Comparison of ENCODE assay signal across 9 cellular contexts in the genomic region with DNA sequence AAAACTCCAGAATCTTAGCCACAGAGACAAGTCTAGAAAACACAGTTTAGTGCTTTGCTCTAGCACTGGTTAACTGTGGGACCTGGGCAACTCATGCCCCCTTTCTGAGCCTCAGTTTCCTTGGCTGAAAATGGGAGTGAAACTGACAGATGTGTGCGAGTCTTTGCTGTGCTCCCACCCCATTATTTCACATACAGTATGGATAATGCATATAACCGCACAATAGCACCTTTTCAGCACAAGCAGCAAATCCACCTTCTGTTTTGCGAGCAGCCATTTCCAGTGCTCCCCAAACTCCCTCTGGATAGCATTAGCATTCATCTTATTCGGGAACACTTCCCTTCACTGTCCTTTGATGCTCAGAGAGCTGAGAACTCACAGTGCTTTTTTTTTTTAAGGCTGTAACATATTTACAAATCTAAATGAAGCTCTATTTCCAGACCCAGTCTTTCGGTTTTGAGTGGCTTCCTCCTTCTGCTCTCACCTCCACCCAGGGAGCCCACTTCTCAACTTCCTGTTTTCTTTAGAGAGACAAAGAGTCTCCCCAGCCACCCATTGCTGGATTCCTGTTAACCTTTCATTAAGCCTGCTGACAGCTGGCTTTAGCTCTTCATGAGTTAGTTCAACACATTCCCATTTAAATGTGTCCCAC. TPM values are rescaled to one million over a fixed set of nuclear protein-coding genes. Genes with fewer than 3 reads are reported as not detected.
DNase-seq lines count a peak whose midpoint lies in the region; ATAC-seq and TF ChIP-seq lines count a peak whose summit lies in the region.
"Had no signal": no experiment of that assay in that cellular context is flagged by ENCODE, and none has a peak within 500 bp of the region (broad histone marks: within the 10 kb centered on the region; RNA-seq: fewer than 3 reads in every experiment).

No MANE protein-coding gene starts in this region.

- POLR2A ChIA-PET in OCI-LY7 (lab: Charles Lee): interaction anchor here (0.5 to 11.8 kb wide), 20 partner anchors 10 to 816 kb away, joined by 3 to 271 read pairs (median 5); partner anchors contain the start of gene MED7

- intact Hi-C loops in OCI-LY7 (cut with micrococcal nuclease; ENCODE audit: unreplicated experiment): loop anchor here (1.0 to 2.0 kb wide), 3 partner anchors 18 to 31 kb away; no protein-coding TSS in a partner anchor
- intact Hi-C loops in Right ventricle myocardium superior (cut with DNase I): no loop called here

- no peaks in the 10 kb centered on the region for H3K9me2 ChIP-seq in OCI-LY7 (ENCODE audit: insufficient read depth, low read length)

- H3K79me2 ChIP-seq in OCI-LY7 (ENCODE audit: insufficient read depth, low read depth, low read length): no peaks in the 10 kb centered on the region
- no peaks in the 10 kb centered on the region for H3K79me2 ChIP-seq in trophoblast cell (ENCODE audit: control insufficient read depth, insufficient read depth, low read length, poor library complexity)

- H3K9me3 ChIP-seq in OCI-LY7 (ENCODE audit: low read length): no peaks in the 10 kb centered on the region; the same call in 1 of the 2 replicates
- no peaks in the 10 kb centered on the region for H3K9me3 ChIP-seq in mesenchymal stem cell (ENCODE audit: control insufficient read depth, low read length)
- no peaks in the 10 kb centered on the region for H3K9me3 ChIP-seq in trophoblast cell (ENCODE audit: insufficient read depth, low read depth, low read length)

- H2AFZ ChIP-seq in OCI-LY7 (ENCODE audit: low read length) (peak overlapping the region; percentile 45; the same call in 1 of the 2 replicates), mesenchymal stem cell (ENCODE audit: low read depth, low read length) (no peak overlapping the region), trophoblast cell (ENCODE audit: insufficient read depth, low read length, poor library complexity) (no peak overlapping the region)

- H3K4ac ChIP-seq in mesenchymal stem cell (ENCODE audit: low read depth in 1 of 2, low read length in 2 of 2) (no peak overlapping the region), trophoblast cell (ENCODE audit: low read depth, low read length) (no peak overlapping the region)

- H2BK120ac ChIP-seq in mesenchymal stem cell (ENCODE audit: low read depth, low read length): no peak overlapping the region
- H2BK120ac ChIP-seq in trophoblast cell (ENCODE audit: insufficient read depth, low read length, poor library complexity): no peak overlapping the region

- ATAC-seq in GM21390 (IDR thresholded peaks at IDR 0.05; ENCODE audit: unreplicated experiment) (peak; percentile 94), HG03558 (IDR thresholded peaks at IDR 0.05; ENCODE audit: extremely low read depth, unreplicated experiment) (peak; percentile 80), Right ventricle myocardium superior (ENCODE audit: poor library complexity) (no peak)

- H3K27me3 ChIP-seq in mesenchymal stem cell (ENCODE audit: control insufficient read depth in 1 of 2, insufficient read depth in 1 of 2, low read length in 2 of 2) (no peaks in the 10 kb centered on the region), trophoblast cell (ENCODE audit: insufficient read depth, low read length) (no peaks in the 10 kb centered on the region)

- H3K4me1 ChIP-seq in OCI-LY7 (ENCODE audit: insufficient read depth, low read length, poor library complexity, severe bottlenecking): peaks cover 95% of the 10 kb centered on the region
- H3K4me1 ChIP-seq in mesenchymal stem cell (ENCODE audit: control insufficient read depth, insufficient read depth, low read depth, low read length): peaks cover 4% of the 10 kb centered on the region
- H3K4me1 ChIP-seq in trophoblast cell (ENCODE audit: control insufficient read depth in 1 of 2, insufficient read depth in 2 of 2, low read length in 2 of 2): no peaks in the 10 kb centered on the region

- H3K4me3 ChIP-seq in GM12864 (ENCODE audit: low read depth, low read length) (peak overlapping the region; percentile 17; the same call in 1 of the 2 replicates), OCI-LY7 (ENCODE audit: low read depth, low read length, poor library complexity, severe bottlenecking) (peak overlapping the region; percentile 51), mesenchymal stem cell (ENCODE audit: insufficient read depth in 1 of 2, low read depth in 1 of 2, low read length in 2 of 2) (no peak overlapping the region), trophoblast cell (ENCODE audit: low read depth, low read length) (no peak overlapping the region)

- H3K23ac ChIP-seq in mesenchymal stem cell (ENCODE audit: low read length in 2 of 2): no peak overlapping the region
- H3K23ac ChIP-seq in trophoblast cell (ENCODE audit: low read length): no peak overlapping the region

- H3K27ac ChIP-seq in OCI-LY7 (ENCODE audit: low read depth, low read length, poor library complexity, severe bottlenecking): peak overlapping the region; percentile 95
- no peak overlapping the region for H3K27ac ChIP-seq in mesenchymal stem cell (ENCODE audit: low read length, poor library complexity, severe bottlenecking)
- no peak overlapping the region for H3K27ac ChIP-seq in trophoblast cell (ENCODE audit: low read depth, low read length)

- no peak overlapping the region for H4K12ac ChIP-seq in trophoblast cell (ENCODE audit: low read depth, low read length)

- H2AK5ac ChIP-seq in mesenchymal stem cell (ENCODE audit: low read length, severe bottlenecking) (peak overlapping the region; percentile 70), trophoblast cell (ENCODE audit: low read length) (no peak overlapping the region)

- H3K79me1 ChIP-seq in mesenchymal stem cell (replicated peaks; ENCODE audit: low read length, poor library complexity, severe bottlenecking): no peaks in the 10 kb centered on the region
- H3K79me1 ChIP-seq in trophoblast cell (ENCODE audit: low read length): no peaks in the 10 kb centered on the region

- H3K18ac ChIP-seq in mesenchymal stem cell (ENCODE audit: low read depth in 1 of 2, low read length in 2 of 2): no peak overlapping the region
- no peak overlapping the region for H3K18ac ChIP-seq in trophoblast cell (ENCODE audit: low read length)

- no peak overlapping the region for H2BK15ac ChIP-seq in mesenchymal stem cell (ENCODE audit: low read depth, poor library complexity, severe bottlenecking)

- 55% methylated on average over 5 of the region's 5 CpGs for WGBS in mesenchymal stem cell
- WGBS in trophoblast cell (ENCODE audit: extremely low coverage, insufficient coverage, insufficient read length): no CpG with 5 or more reads among the region's 5 CpGs

- no peak overlapping the region for H2BK5ac ChIP-seq in mesenchymal stem cell (ENCODE audit: low read depth, low read length, poor library complexity, severe bottlenecking)
- H2BK5ac ChIP-seq in trophoblast cell (ENCODE audit: low read depth, low read length, poor library complexity): no peak overlapping the region

- no peak overlapping the region for H4K91ac ChIP-seq in mesenchymal stem cell (ENCODE audit: low read length)
- no peak overlapping the region for H4K91ac ChIP-seq in trophoblast cell (ENCODE audit: low read depth, low read length)

- no TSS peak for BruUV-seq in OCI-LY7 (replicated peaks; lab: Mats Ljungman, UMichigan)

- peaks cover 8% of the 10 kb centered on the region; the same call in 1 of the 2 replicates for H3K36me3 ChIP-seq in OCI-LY7 (ENCODE audit: insufficient read depth, low read length)
- no peaks in the 10 kb centered on the region for H3K36me3 ChIP-seq in mesenchymal stem cell (ENCODE audit: control insufficient read depth in 1 of 2, insufficient read depth in 2 of 2, low read depth in 1 of 2, low read length in 2 of 2)
- no peaks in the 10 kb centered on the region for H3K36me3 ChIP-seq in trophoblast cell (ENCODE audit: control insufficient read depth in 1 of 2, insufficient read depth in 2 of 2, low read length in 2 of 2)

- H3K9ac ChIP-seq in mesenchymal stem cell (ENCODE audit: low read length) (no peak overlapping the region), trophoblast cell (ENCODE audit: low read length) (no peak overlapping the region)

- H4K8ac ChIP-seq in mesenchymal stem cell (ENCODE audit: low read length) (peak overlapping the region; percentile 31), trophoblast cell (ENCODE audit: low read depth, low read length) (no peak overlapping the region)

- H2BK12ac ChIP-seq in mesenchymal stem cell (ENCODE audit: low read length in 2 of 2) (no peak overlapping the region), trophoblast cell (ENCODE audit: low read length) (no peak overlapping the region)

- H4K20me1 ChIP-seq in OCI-LY7 (ENCODE audit: insufficient read depth, low read length): no peaks in the 10 kb centered on the region

- H3K4me2 ChIP-seq in OCI-LY7 (ENCODE audit: low read length) (peak overlapping the region; percentile 76), mesenchymal stem cell (ENCODE audit: low read length, poor library complexity, severe bottlenecking) (no peak overlapping the region), trophoblast cell (ENCODE audit: low read length) (no peak overlapping the region)

- DNase-seq in GM12864 (ENCODE audit: low read depth): peak; percentile 78
- DNase-seq in OCI-LY7 (ENCODE audit: low spot score): peak; percentile 92
- no peak for DNase-seq in mesenchymal stem cell
- no peak for DNase-seq in Right ventricle myocardium superior
- DNase-seq in retina: no peak
- DNase-seq in trophoblast cell: no peak

- CTCF ChIA-PET in OCI-LY7 (lab: Charles Lee; ENCODE audit: unreplicated experiment): interaction anchor here (1.0 to 1.6 kb wide), 7 partner anchors 8 to 36 kb away, joined by 3 to 9 read pairs (median 3); no protein-coding TSS in a partner anchor

- TF ChIP-seq CTCF in GM12864 (IDR thresholded peaks at IDR 0.05; ENCODE audit: low read depth, low read length, missing control alignments) (no peak), OCI-LY7 (conservative IDR thresholded peaks at IDR 0.05; ENCODE audit: low read length) (no peak)

- no peak overlapping the region for H3K14ac ChIP-seq in mesenchymal stem cell (ENCODE audit: low read length in 2 of 2)
- H3K14ac ChIP-seq in trophoblast cell (ENCODE audit: low read length): no peak overlapping the region

RNA-seq across cellular contexts. Expression of gene TIMD4, which starts 49.2 kb away (rescaled TPM):
- total RNA-seq in OCI-LY7 (2014; rRNA removed; shearing (Covaris generic)): 0.82 and 1.1 TPM in 2 replicates
- total RNA-seq in OCI-LY7 (2022) (0.50 and 1.3 TPM in 2 replicates), Right ventricle myocardium superior (not detected)
- not detected for polyA plus RNA-seq in mesenchymal stem cell (2013, experiment 1 of 2)
- not detected for polyA plus RNA-seq in mesenchymal stem cell (2013, experiment 2 of 2)
- polyA plus RNA-seq in trophoblast cell (2013): 0.10 and 0.14 TPM in 2 replicates
- total RNA-seq: LHCN-M2 had no signal

Comparison
In these comparisons a context has a peak if more than half of its experiments do, and no peak if none do; other contexts are left out.
1. DNase-seq: peak in GM12864 (single experiment) and OCI-LY7 (single experiment); none in mesenchymal stem cell (single experiment), Right ventricle myocardium superior (single experiment), retina (single experiment) and trophoblast cell (0 of 2).
2. H3K4me3 ChIP-seq: peak in GM12864 (single experiment) and OCI-LY7 (single experiment); none in mesenchymal stem cell (0 of 2) and trophoblast cell (single experiment).